In genomic region chr10:8102708-8103401, GRCh38 we compare ENCODE assay signal across 12 cellular contexts. TPM values are rescaled to one million over a fixed set of nuclear protein-coding genes. Genes with fewer than 3 reads are reported as not detected.
DNase-seq lines count a peak whose midpoint lies in the region; ATAC-seq and TF ChIP-seq lines count a peak whose summit lies in the region.
"Had no signal": no experiment of that assay in that cellular context is flagged by ENCODE, and none has a peak within 500 bp of the region (broad histone marks: within the 10 kb centered on the region; RNA-seq: fewer than 3 reads in every experiment).

No MANE protein-coding gene starts in this region.

- no peak for DNase-seq in left lung
- DNase-seq in activated naive CD4-positive, alpha-beta T cell treated with anti-CD3 and anti-CD28 coated beads, Interleukin-2, amount 10 ng/mL, durations not matched to agents 7 days and 5 days, result no peak
- no peak for DNase-seq in stimulated activated CD4-positive, alpha-beta T cell treated with anti-CD3 and anti-CD28 coated beads, Interleukin-4, amount 100 ng/mL, for 24 hours
- DNase-seq: heart left ventricle, mucosa of descending colon, right cardiac atrium had no signal

- H3K9me3 Mint-ChIP-seq in activated naive CD4-positive, alpha-beta T cell treated with anti-CD3 and anti-CD28 coated beads, Interleukin-2, amount 10 ng/mL, durations not matched to agents 7 days and 5 days, result no peaks in the 10 kb centered on the region

- TF ChIP-seq CTCF in left lung (IDR thresholded peaks at IDR 0.05), result no peak

- H3K27ac ChIP-seq in left lung, result no peak overlapping the region
- H3K27ac ChIP-seq: C4-2B, heart left ventricle had no signal

- H3K36me3 Mint-ChIP-seq in activated naive CD4-positive, alpha-beta T cell treated with anti-CD3 and anti-CD28 coated beads, Interleukin-2, amount 10 ng/mL, durations not matched to agents 7 days and 5 days, result peaks cover 1% of the 10 kb centered on the region

- peaks cover 4% of the 10 kb centered on the region for H3K4me1 Mint-ChIP-seq in activated naive CD4-positive, alpha-beta T cell treated with anti-CD3 and anti-CD28 coated beads, Interleukin-2, amount 10 ng/mL, durations not matched to agents 7 days and 5 days

- no peak overlapping the region for H3K27ac Mint-ChIP-seq in activated naive CD4-positive, alpha-beta T cell treated with anti-CD3 and anti-CD28 coated beads, Interleukin-2, amount 10 ng/mL, durations not matched to agents 7 days and 5 days

- ATAC-seq in GM18505 (IDR thresholded peaks at IDR 0.05; ENCODE audit: unreplicated experiment) (peak; percentile 78), GM21515 (IDR thresholded peaks at IDR 0.05; ENCODE audit: unreplicated experiment) (peak; percentile 65), HG03342 (IDR thresholded peaks at IDR 0.05; ENCODE audit: unreplicated experiment) (peak; percentile 89), left lung (peak; percentile 29), GM21737 (IDR thresholded peaks at IDR 0.05; ENCODE audit: unreplicated experiment) (no peak), HG03135 (IDR thresholded peaks at IDR 0.05; ENCODE audit: unreplicated experiment) (no peak)
- ATAC-seq: heart left ventricle, mucosa of descending colon, right cardiac atrium had no signal

- H3K36me3 ChIP-seq in left lung, result no peaks in the 10 kb centered on the region
- H3K36me3 ChIP-seq: heart left ventricle had no signal

- CTCF ChIA-PET in activated naive CD4-positive, alpha-beta T cell treated with anti-CD3 and anti-CD28 coated beads, Interleukin-2, amount 10 ng/mL, durations not matched to agents 7 days and 5 days (lab: Charles Lee), result no interaction called here

- H3K9me3 ChIP-seq in left lung, result no peaks in the 10 kb centered on the region
- H3K9me3 ChIP-seq: heart left ventricle, mucosa of descending colon had no signal

- intact Hi-C loops in left lung (cut with DNase I), result no loop called here

- peaks cover 0 to 23% of the 10 kb centered on the region in 2 donors for H3K27me3 ChIP-seq in left lung

- peaks cover 62% of the 10 kb centered on the region for H3K27me3 Mint-ChIP-seq in activated naive CD4-positive, alpha-beta T cell treated with anti-CD3 and anti-CD28 coated beads, Interleukin-2, amount 10 ng/mL, durations not matched to agents 7 days and 5 days

- H3K4me3 ChIP-seq in left lung, result no peak overlapping the region
- H3K4me3 ChIP-seq: heart left ventricle, mucosa of descending colon had no signal

- H3K4me3 Mint-ChIP-seq in activated naive CD4-positive, alpha-beta T cell treated with anti-CD3 and anti-CD28 coated beads, Interleukin-2, amount 10 ng/mL, durations not matched to agents 7 days and 5 days, result no peak overlapping the region

- H3K4me1 ChIP-seq in left lung, result no peaks in the 10 kb centered on the region
- H3K4me1 ChIP-seq: heart left ventricle had no signal

- no peak for TF ChIP-seq POLR2A in GM18505 (IDR thresholded peaks at IDR 0.05; ENCODE audit: borderline replicate concordance, extremely low read depth, insufficient read depth, insufficient read length)

RNA-seq across cellular contexts. Expression of gene GATA3, which starts 48.4 kb away (rescaled TPM):
- 1 to 10 TPM; 1.7 to 2.5 TPM for total RNA-seq in left lung

Comparison
In these comparisons a context has a peak if more than half of its experiments do, and no peak if none do; other contexts are left out.
1. ATAC-seq: peak in GM18505 (single experiment), GM21515 (single experiment), HG03342 (single experiment) and left lung (single experiment); none in GM21737 (single experiment) and HG03135 (single experiment).